24 cellular contexts compared by ENCODE assay signal in genomic region chr16:83961591-83961990, GRCh38. TPM values are rescaled to one million over a fixed set of nuclear protein-coding genes. Genes with fewer than 3 reads are reported as not detected.
"Had no signal": no experiment of that assay in that cellular context is flagged by ENCODE, and none has a peak within 500 bp of the region (broad histone marks: within the 10 kb centered on the region; RNA-seq: fewer than 3 reads in every experiment).

No MANE protein-coding gene starts in this region.

- H3K4me3 ChIP-seq: MG63, SJSA1, SK-N-MC had no signal

- DNase-seq: KBM-7, MG63, NCI-H1092, NCI-H1105 treated with DMSO at 0.1 percent for 48 hours, NCI-H1417 treated with DMSO at 0.1 percent for 48 hours, NCI-H146, NCI-H1694 treated with DMSO at 0.1 percent for 48 hours, NCI-H1930, NCI-H2081, NCI-H2107, NCI-H2227 treated with DMSO at 0.1 percent for 48 hours, NCI-H524, NCI-H526 treated with DMSO at 0.1 percent for 48 hours, NCI-H774, PC-3, SIG-M5, SW 1271 had no signal

- H3K27me3 ChIP-seq: MG63, SJSA1 had no signal

- H3K9me3 ChIP-seq: MG63, SJSA1 had no signal

- ATAC-seq: Panc1, PC-3, Right ventricle myocardium inferior had no signal

- H3K27ac ChIP-seq: SJSA1, SK-N-MC had no signal

- H3K4me1 ChIP-seq: SJSA1 had no signal

- H3K36me3 ChIP-seq: MG63 had no signal

RNA-seq across cellular contexts. Expression of gene NECAB2, which starts 6.5 kb away (rescaled TPM):
- total RNA-seq: HT1080, LHCN-M2, OCI-LY7, SJSA1 had no signal
